In genomic region chr6:56555438-56555872, GRCh38 we compare ENCODE assay signal across 12 cellular contexts.
DNase-seq lines count a peak whose midpoint lies in the region; ATAC-seq and TF ChIP-seq lines count a peak whose summit lies in the region.
"Had no signal": no experiment of that assay in that cellular context is flagged by ENCODE, and none has a peak within 500 bp of the region (broad histone marks: within the 10 kb centered on the region; RNA-seq: fewer than 3 reads in every experiment).

No MANE protein-coding gene starts in this region.

- ATAC-seq in left ventricle myocardium superior (peak; percentile 93), HG03045 (IDR thresholded peaks at IDR 0.05; ENCODE audit: unreplicated experiment) (no peak)

- intact Hi-C loops in adrenal gland (cut with DNase I), result no loop called here
- intact Hi-C loops in left ventricle myocardium superior (cut with micrococcal nuclease), result no loop called here
- intact Hi-C loops in tibial artery (cut with DNase I; ENCODE audit: low total_unique reads), result no loop called here

- WGBS in adrenal gland, 4 donors, result 59 to 70% (median 68%) methylated on average over 5 of the region's 5 CpGs

- H3K27me3 ChIP-seq in adrenal gland, result no peaks in the 10 kb centered on the region
- H3K27me3 ChIP-seq in tibial artery, result no peaks in the 10 kb centered on the region
- H3K27me3 ChIP-seq: tibial nerve had no signal

- H3K4me1 ChIP-seq in adrenal gland (replicated peaks in 1 of 2) (peaks cover 13 to 22% of the 10 kb centered on the region in 2 donors), tibial artery (peaks cover 0 to 44% (median 17%) of the 10 kb centered on the region in 4 donors)

- TF ChIP-seq POLR2A in adrenal gland (IDR thresholded peaks at IDR 0.05), result no peak

- H3K27ac ChIP-seq in adrenal gland, result peak overlapping the region in 3 of 5 donors; percentile 17 to 45 (median 22)
- H3K27ac ChIP-seq in tibial artery, result peak overlapping the region; percentile 42 to 58
- H3K27ac ChIP-seq: epithelial cell of prostate had no signal

- H3K36me3 ChIP-seq in adrenal gland (replicated peaks in 1 of 2) (peaks cover 0 to 16% of the 10 kb centered on the region in 2 donors), tibial artery (peaks cover 6 to 24% (median 22%) of the 10 kb centered on the region in 3 donors)

- DNase-seq in NCI-H2081 (lab: John Stamatoyannopoulos, UW), result peak; percentile 32 to 73
- no peak for DNase-seq in NCI-H2081 treated with DMSO at 0.1 percent for 48 hours (lab: John Stamatoyannopoulos, UW)
- DNase-seq in adrenal gland, result peak in 6 of 7 donors; percentile 35 to 58 (median 49)
- DNase-seq in left ventricle myocardium superior, result peak; percentile 30
- DNase-seq in tibial artery, result no peak
- DNase-seq in NCI-H1436 (lab: John Stamatoyannopoulos, UW), result no peak
- no peak for DNase-seq in GM19240 (ENCODE audit: insufficient read length, low spot score)
- DNase-seq: amniotic stem cell, T-helper 2 cell had no signal

- H3K4me3 ChIP-seq in adrenal gland (no peak overlapping the region), tibial artery (no peak overlapping the region)
- H3K4me3 ChIP-seq: tibial nerve had no signal

- TF ChIP-seq CTCF in adrenal gland (IDR thresholded peaks at IDR 0.05) (no peak), tibial artery (IDR thresholded peaks at IDR 0.05) (no peak)

- H3K9me3 ChIP-seq in adrenal gland (replicated peaks in 1 of 3), result no peaks in the 10 kb centered on the region
- no peaks in the 10 kb centered on the region for H3K9me3 ChIP-seq in tibial artery
- H3K9me3 ChIP-seq: tibial nerve had no signal

Comparison
In these comparisons a context has a peak if more than half of its experiments do, and no peak if none do; other contexts are left out.
1. DNase-seq: peak in NCI-H2081 (2 of 2), adrenal gland (6 of 7) and left ventricle myocardium superior (single experiment); none in NCI-H2081 treated with DMSO at 0.1 percent for 48 hours (single experiment), tibial artery (0 of 2), NCI-H1436 (single experiment) and GM19240 (single experiment).